ENCODE assay signal across 8 cellular contexts in the genomic region with DNA sequence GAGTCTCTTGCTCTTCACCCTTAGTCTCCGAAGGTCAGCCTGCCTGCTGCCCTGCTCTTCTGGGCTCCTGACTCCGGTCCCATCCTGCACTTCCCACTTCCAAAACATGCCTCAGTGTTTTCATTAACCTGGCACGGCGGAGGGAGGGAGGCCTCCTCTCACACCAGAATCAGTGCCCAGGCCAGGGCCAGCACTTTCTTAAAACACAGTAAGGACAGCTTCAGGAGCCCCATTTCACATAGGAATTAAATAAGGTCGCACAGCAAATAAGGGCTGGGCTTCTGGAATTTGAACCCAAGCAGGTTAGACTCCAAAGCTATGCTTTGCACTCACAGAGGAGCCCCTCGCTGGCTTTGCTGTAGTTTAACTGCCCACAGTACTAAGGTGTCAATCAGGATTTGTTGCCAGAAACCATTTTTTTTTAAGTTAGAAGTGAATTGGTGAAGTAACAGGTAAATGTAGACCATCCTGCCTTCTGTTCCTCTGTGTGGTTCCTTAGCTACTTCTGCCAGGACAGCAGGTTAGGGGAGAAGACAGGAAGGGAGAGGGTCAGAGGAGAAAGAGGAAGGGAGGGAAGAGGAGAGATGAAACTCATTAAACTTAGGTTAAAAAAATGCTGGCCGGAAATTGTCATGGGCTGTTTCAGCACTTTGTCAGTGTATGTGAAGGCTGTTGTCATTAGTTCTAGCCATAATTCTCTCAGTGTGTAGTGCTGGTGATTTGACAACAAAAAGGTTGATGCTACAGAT. TPM values are rescaled to one million over a fixed set of nuclear protein-coding genes. Genes with fewer than 3 reads are reported as not detected.
DNase-seq lines count a peak whose midpoint lies in the region; ATAC-seq and TF ChIP-seq lines count a peak whose summit lies in the region.

No MANE protein-coding gene starts in this region.

- H3K36me3 ChIP-seq in adrenal gland (replicated peaks in 1 of 2) = peaks cover 0 to 5% of the 10 kb centered on the region in 2 donors

- peaks cover 11% of the 10 kb centered on the region for H3K36me3 Mint-ChIP-seq in T-helper 2 cell treated with Interferon-gamma antibody and Interleukin-4, amounts not matched to agents 5 μg/mL and 100 μg/mL, for 36 hours (ENCODE audit: low read depth)

- H3K27me3 ChIP-seq in adrenal gland = no peaks in the 10 kb centered on the region

- H3K9me3 Mint-ChIP-seq in T-helper 2 cell treated with Interferon-gamma antibody and Interleukin-4, amounts not matched to agents 5 μg/mL and 100 μg/mL, for 36 hours = peaks cover 4% of the 10 kb centered on the region

- H3K9me3 ChIP-seq in adrenal gland (replicated peaks in 1 of 3) = no peaks in the 10 kb centered on the region

- intact Hi-C loops in adrenal gland (cut with DNase I) (no loop called here), lower leg skin (cut with DNase I; ENCODE audit: low total_unique reads) (no loop called here)

- H3K4me3 ChIP-seq in adrenal gland (peak overlapping the region in 1 of 4 donors; percentile 79), lower leg skin (ENCODE audit: low read depth, poor library complexity, severe bottlenecking) (peak overlapping the region; percentile 46)

- TF ChIP-seq CTCF in adrenal gland (IDR thresholded peaks at IDR 0.05) (no peak), lower leg skin (IDR thresholded peaks at IDR 0.05) (no peak)

- H3K4me3 Mint-ChIP-seq in T-helper 2 cell treated with Interferon-gamma antibody and Interleukin-4, amounts not matched to agents 5 μg/mL and 100 μg/mL, for 36 hours = peak overlapping the region; percentile 80

- H3K27ac ChIP-seq in adrenal gland (peak overlapping the region in 3 of 5 donors; percentile 47 to 94 (median 90)), substantia nigra (ENCODE audit: low read depth, low read length, poor library complexity, severe bottlenecking) (peak overlapping the region; percentile 89)

- H3K4me1 Mint-ChIP-seq in T-helper 2 cell treated with Interferon-gamma antibody and Interleukin-4, amounts not matched to agents 5 μg/mL and 100 μg/mL, for 36 hours (ENCODE audit: low read depth) = peaks cover 16% of the 10 kb centered on the region

- no peak overlapping the region for H3K27ac Mint-ChIP-seq in T-helper 2 cell treated with Interferon-gamma antibody and Interleukin-4, amounts not matched to agents 5 μg/mL and 100 μg/mL, for 36 hours

- peaks cover 20 to 41% of the 10 kb centered on the region in 2 donors for H3K4me1 ChIP-seq in adrenal gland (replicated peaks in 1 of 2)

- ATAC-seq in HG02571 (IDR thresholded peaks at IDR 0.05; ENCODE audit: unreplicated experiment) = no peak

- TF ChIP-seq POLR2A in adrenal gland (IDR thresholded peaks at IDR 0.05) (no peak), lower leg skin (IDR thresholded peaks at IDR 0.05) (no peak)

- 68 to 82% (median 75%) methylated on average over 7 of the region's 7 CpGs for WGBS in adrenal gland, 4 donors
- WGBS in lower leg skin, 2 donors = 82 to 85% methylated on average over 7 of the region's 7 CpGs

- DNase-seq in T-helper 2 cell treated with Interferon-gamma antibody and Interleukin-4, amounts not matched to agents 5 μg/mL and 100 μg/mL, for 36 hours (ENCODE audit: low spot score) = no peak
- no peak for DNase-seq in T-helper 2 cell
- peak in 2 of 7 donors; percentile 22 to 51 for DNase-seq in adrenal gland
- DNase-seq in lower leg skin (ENCODE audit: low spot score in 2 of 2) = peak; percentile 14 to 50
- no peak for DNase-seq in substantia nigra (lab: John Stamatoyannopoulos, UW)
- no peak for DNase-seq in cortex of kidney (lab: John Stamatoyannopoulos, UW)
- no peak for DNase-seq in NCI-H2227 (lab: John Stamatoyannopoulos, UW; ENCODE audit: unreplicated experiment)

- no peaks in the 10 kb centered on the region for H3K27me3 Mint-ChIP-seq in T-helper 2 cell treated with Interferon-gamma antibody and Interleukin-4, amounts not matched to agents 5 μg/mL and 100 μg/mL, for 36 hours (ENCODE audit: low read depth)

RNA-seq across cellular contexts. Expression of a gene that starts 1.1 kb away (rescaled TPM):
- 10 to 100 TPM in 7 of 8 donors, 1 to 10 TPM in 1; 6.6 to 38.8 (median 25.0) TPM for total RNA-seq in adrenal gland
- polyA plus RNA-seq in adrenal gland = 10 to 100 TPM in 2 of 3 donors, 1 to 10 TPM in 1; 5.2 to 47.5 (median 38.3) TPM
- total RNA-seq in lower leg skin = 10 to 100 TPM in 2 of 4 donors, 1 to 10 TPM in 2; 4.4 to 11.0 (median 8.9) TPM

RNA-seq across cellular contexts. Expression of a gene that starts 18.0 kb away (rescaled TPM):
- total RNA-seq in adrenal gland (100 to 1,000 TPM in 4 of 8 donors, 10 to 100 TPM in 4; 13.2 to 179 (median 95.2) TPM), lower leg skin (100 to 1,000 TPM in 1 of 4 donors, 10 to 100 TPM in 3; 47.3 to 144 (median 72.7) TPM)
- polyA plus RNA-seq in adrenal gland = 10 to 100 TPM; 17.6 to 86.8 (median 18.2) TPM

RNA-seq across cellular contexts. Expression of a gene that starts 40.1 kb away (rescaled TPM):
- total RNA-seq in adrenal gland (10 to 100 TPM in 7 of 8 donors, 1 to 10 TPM in 1; 8.0 to 17.3 (median 13.2) TPM), lower leg skin (10 to 100 TPM in 1 of 4 donors, 1 to 10 TPM in 3; 6.7 to 14.1 (median 9.4) TPM)
- polyA plus RNA-seq in adrenal gland = 10 to 100 TPM; 10.9 to 21.3 (median 11.7) TPM

RNA-seq across cellular contexts. Expression of a gene that starts 49.5 kb away (rescaled TPM):
- total RNA-seq in adrenal gland (not detected), lower leg skin (not detected)
- polyA plus RNA-seq in adrenal gland = not detected

Comparison
In these comparisons a context has a peak if more than half of its experiments do, and no peak if none do; other contexts are left out.
1. DNase-seq: peak in lower leg skin (2 of 2); none in T-helper 2 cell treated with Interferon-gamma antibody and Interleukin-4, amounts not matched to agents 5 μg/mL and 100 μg/mL, for 36 hours (single experiment), T-helper 2 cell (0 of 5), substantia nigra (0 of 49), cortex of kidney (single experiment) and NCI-H2227 (single experiment).